8 cellular contexts compared by ENCODE assay signal in the genomic region with DNA sequence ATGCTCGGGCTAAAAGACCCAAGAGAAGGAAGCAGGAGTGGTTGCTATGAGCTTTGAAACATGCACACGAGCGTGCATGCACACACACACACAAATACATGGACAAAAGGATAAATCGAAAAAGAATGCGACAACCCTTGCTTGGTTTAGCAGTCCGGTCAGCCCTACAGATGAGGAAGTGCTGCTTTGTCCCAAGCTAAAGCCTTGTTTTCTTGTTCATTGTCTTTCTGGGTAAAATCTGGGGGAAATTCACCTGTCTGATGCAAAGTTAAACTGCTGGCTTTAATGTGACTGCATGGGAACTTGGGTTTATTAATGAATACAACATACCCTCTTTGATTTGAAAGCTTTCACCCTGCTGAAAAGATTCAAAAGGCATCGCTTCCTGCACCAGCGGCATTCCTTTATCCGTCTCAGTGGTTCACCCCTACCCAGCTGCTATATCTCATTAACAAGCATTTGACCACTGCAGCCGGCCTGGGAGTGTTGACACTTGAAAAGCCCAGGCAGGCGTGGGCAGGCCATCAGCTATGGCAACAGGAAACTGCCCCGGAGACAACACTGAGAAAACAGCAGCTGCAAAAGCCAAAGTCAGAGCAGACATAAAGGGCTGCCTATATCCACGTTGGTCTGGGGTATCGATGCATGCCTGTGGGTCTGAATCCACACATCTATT.
DNase-seq lines count a peak whose midpoint lies in the region; ATAC-seq and TF ChIP-seq lines count a peak whose summit lies in the region.

No MANE protein-coding gene starts in this region.

- H3K27me3 ChIP-seq in smooth muscle cell (ENCODE audit: low read depth) (no peaks in the 10 kb centered on the region), esophagus muscularis mucosa (no peaks in the 10 kb centered on the region)

- H3K36me3 ChIP-seq in smooth muscle cell (ENCODE audit: low read depth) (no peaks in the 10 kb centered on the region), esophagus muscularis mucosa (no peaks in the 10 kb centered on the region)

- peak overlapping the region; percentile 81 for H3K4me2 ChIP-seq in smooth muscle cell

- H3K4me1 ChIP-seq in smooth muscle cell (ENCODE audit: low read depth) (peaks cover 35% of the 10 kb centered on the region), esophagus muscularis mucosa (peaks cover 0 to 18% (median 7%) of the 10 kb centered on the region in 4 donors)

- H3K9me3 ChIP-seq in smooth muscle cell (replicated peaks; ENCODE audit: low read depth), result no peaks in the 10 kb centered on the region
- H3K9me3 ChIP-seq in esophagus muscularis mucosa, result peaks cover 0 to 5% (median under 1%) of the 10 kb centered on the region in 4 donors

- H3K9ac ChIP-seq in smooth muscle cell (ENCODE audit: low read depth), result peak overlapping the region; percentile 85

- DNase-seq in M059J (ENCODE audit: low read depth), result peak; percentile 54
- DNase-seq in amniotic epithelial cell (ENCODE audit: low read depth), result peak; percentile 81
- peak; percentile 54 for DNase-seq in iPS DF 19.7 (ENCODE audit: low read depth, low spot score)
- peak; percentile 18 for DNase-seq in smooth muscle cell (lab: John Stamatoyannopoulos, UW; ENCODE audit: unreplicated experiment)
- no peak for DNase-seq in esophagus muscularis mucosa (ENCODE audit: extremely low spot score)
- DNase-seq in activated naive CD4-positive, alpha-beta T cell treated with Interleukin-2 at 50 U/mL for 16 hours, result no peak
- no peak for DNase-seq in erythroblast (lab: John Stamatoyannopoulos, UW)

- H4K20me1 ChIP-seq in smooth muscle cell (ENCODE audit: low read depth), result no peaks in the 10 kb centered on the region

- peaks cover 10% of the 10 kb centered on the region for H3F3A ChIP-seq in smooth muscle cell (ENCODE audit: low read depth)

- WGBS in smooth muscle cell (ENCODE audit: low lambda C conversion rate), result 23% methylated on average over 14 of the region's 14 CpGs
- whole genome bisulfite sequencing in esophagus muscularis mucosa, result 34% methylated on average over 14 of the region's 14 CpGs

- no peaks in the 10 kb centered on the region for H3K79me2 ChIP-seq in smooth muscle cell (ENCODE audit: low read depth)

- ATAC-seq in GM19351 (IDR thresholded peaks at IDR 0.05; ENCODE audit: unreplicated experiment), result no peak

- H2AFZ ChIP-seq in smooth muscle cell (ENCODE audit: low read depth), result peak overlapping the region; percentile 1

- no peak for TF ChIP-seq CTCF in smooth muscle cell (IDR thresholded peaks at IDR 0.05; ENCODE audit: borderline replicate concordance, insufficient read depth, poor library complexity, severe bottlenecking)
- no peak for TF ChIP-seq CTCF in esophagus muscularis mucosa (IDR thresholded peaks at IDR 0.05)

- no peak for TF ChIP-seq EP300 in esophagus muscularis mucosa (IDR thresholded peaks at IDR 0.05)

- H3K4me3 ChIP-seq in smooth muscle cell, result no peak overlapping the region
- H3K4me3 ChIP-seq in esophagus muscularis mucosa, result no peak overlapping the region

- H3K27ac ChIP-seq in smooth muscle cell (ENCODE audit: low read depth) (peak overlapping the region; percentile 98), esophagus muscularis mucosa (replicated peaks in 1 of 4) (no peak overlapping the region)

- no peak for TF ChIP-seq POLR2A in esophagus muscularis mucosa (IDR thresholded peaks at IDR 0.05; ENCODE audit: low read depth)
- TF ChIP-seq POLR2A in erythroblast (IDR thresholded peaks at IDR 0.05; ENCODE audit: low read length), result no peak

- intact Hi-C loops in esophagus muscularis mucosa (cut with DNase I), result no loop called here

Comparison
In these comparisons a context has a peak if more than half of its experiments do, and no peak if none do; other contexts are left out.
1. DNase-seq: peak in M059J (single experiment), amniotic epithelial cell (single experiment), iPS DF 19.7 (single experiment) and smooth muscle cell (single experiment); none in esophagus muscularis mucosa (single experiment), activated naive CD4-positive, alpha-beta T cell treated with Interleukin-2 at 50 U/mL for 16 hours (single experiment) and erythroblast (0 of 2).